7 cellular contexts compared by ENCODE assay signal in the genomic region with DNA sequence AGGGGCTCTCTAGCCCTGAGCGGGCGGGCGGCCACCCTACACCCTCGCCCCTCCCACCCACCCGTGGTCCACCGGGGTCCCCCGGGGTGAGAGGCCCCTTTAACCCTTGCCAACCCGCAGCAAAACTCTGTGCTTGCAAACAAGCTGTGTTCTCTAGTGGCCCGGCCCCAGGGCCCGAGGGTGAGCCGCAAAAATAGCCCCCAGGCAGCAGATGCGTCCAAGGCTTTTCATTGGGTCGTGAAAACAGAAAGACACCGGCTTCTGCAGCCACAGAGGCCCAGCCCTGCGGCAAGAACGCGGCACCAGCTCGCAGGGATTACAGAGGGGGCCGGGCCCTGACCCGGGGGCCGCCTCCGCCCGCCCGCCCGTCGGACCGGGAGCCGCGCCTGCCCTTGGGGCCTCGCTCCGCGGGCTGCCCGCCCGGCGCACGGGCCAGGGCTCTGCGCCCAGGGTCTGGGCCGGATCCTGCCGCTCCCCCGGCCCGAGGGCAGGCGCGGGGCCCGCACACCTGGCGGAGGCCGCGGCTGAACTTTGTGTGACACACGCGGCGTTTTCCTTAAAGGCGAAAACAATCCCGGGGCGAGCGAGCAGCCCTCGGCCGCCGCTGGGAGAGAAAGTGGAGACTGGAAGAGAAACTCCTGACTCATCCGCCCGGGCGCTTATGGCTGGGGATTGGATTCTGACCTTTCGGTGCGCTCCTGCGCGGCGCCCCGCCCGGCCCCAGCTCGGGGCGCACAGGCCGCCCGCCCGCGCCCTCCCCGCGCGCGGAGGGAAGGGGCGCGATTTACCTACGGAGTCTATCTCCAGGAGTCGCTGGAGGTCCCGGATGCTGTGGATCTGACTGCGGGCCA. TPM values are rescaled to one million over a fixed set of nuclear protein-coding genes. Genes with fewer than 3 reads are reported as not detected.
DNase-seq lines count a peak whose midpoint lies in the region; ATAC-seq and TF ChIP-seq lines count a peak whose summit lies in the region.

No MANE protein-coding gene starts in this region.

- peak overlapping the region; percentile 88; the same call in 1 of the 2 replicates for H3K27ac Mint-ChIP-seq in WTC11
- no peak overlapping the region for H3K27ac Mint-ChIP-seq in CD4-positive, alpha-beta T cell

- intact Hi-C loops in head of caudate nucleus (cut with DNase I) = no loop called here
- intact Hi-C loops in CD4-positive, alpha-beta T cell (cut with DNase I, micrococcal nuclease) = no loop called here

- TF ChIP-seq CTCF in HEK293 (tag by site-specific recombination; IDR thresholded peaks at IDR 0.05) = no peak
- TF ChIP-seq CTCF in WTC11 (IDR thresholded peaks at IDR 0.05) = no peak
- TF ChIP-seq CTCF in CD4-positive, alpha-beta T cell (IDR thresholded peaks at IDR 0.05) = no peak

- no peaks in the 10 kb centered on the region for H3K9me3 ChIP-seq in HEK293 (ENCODE audit: control insufficient read depth, insufficient read depth, low read depth, low read length)
- no peaks in the 10 kb centered on the region for H3K9me3 ChIP-seq in CD4-positive, alpha-beta T cell (ENCODE audit: control insufficient read depth, low read length)

- peaks cover 17% of the 10 kb centered on the region for H3K27me3 Mint-ChIP-seq in WTC11 (ENCODE audit: low read depth)
- H3K27me3 Mint-ChIP-seq in CD4-positive, alpha-beta T cell = peaks cover 48% of the 10 kb centered on the region

- peak overlapping the region; percentile 63 for H3K4me3 ChIP-seq in HEK293 (ENCODE audit: low read depth, low read length)

- peaks cover 31% of the 10 kb centered on the region for H3K27me3 ChIP-seq in CD4-positive, alpha-beta T cell (ENCODE audit: control insufficient read depth, insufficient read depth, low read length)

- H3K9me3 Mint-ChIP-seq in WTC11 = no peaks in the 10 kb centered on the region
- H3K9me3 Mint-ChIP-seq in CD4-positive, alpha-beta T cell = no peaks in the 10 kb centered on the region

- peaks cover 29% of the 10 kb centered on the region for H3K4me1 Mint-ChIP-seq in WTC11
- peaks cover 10% of the 10 kb centered on the region for H3K4me1 Mint-ChIP-seq in CD4-positive, alpha-beta T cell (ENCODE audit: low read depth)

- no peak for DNase-seq in WTC11 (ENCODE audit: low spot score)
- DNase-seq in head of caudate nucleus = peak in 25 of 42 donors; percentile 9 to 73 (median 41)
- peak; percentile 31 for DNase-seq in retina
- no peak for DNase-seq in NCI-H1048 (lab: John Stamatoyannopoulos, UW)
- no peak for DNase-seq in CD4-positive, alpha-beta T cell

- H3K36me3 Mint-ChIP-seq in WTC11 = peaks cover 8% of the 10 kb centered on the region; the same call in 1 of the 2 replicates
- no peaks in the 10 kb centered on the region for H3K36me3 Mint-ChIP-seq in CD4-positive, alpha-beta T cell (ENCODE audit: low read depth)

- POLR2A ChIA-PET in HEK293 (lab: Yijun Ruan, JAX) = no interaction called here
- POLR2A ChIA-PET in WTC11 (lab: Charles Lee) = no interaction called here
- POLR2A ChIA-PET in CD4-positive, alpha-beta T cell (lab: Charles Lee) = no interaction called here

- H3K27ac ChIP-seq in HEK293 (ENCODE audit: extremely low read depth, low read depth, low read length) = peak overlapping the region; percentile 51; the same call in 1 of the 2 replicates
- H3K27ac ChIP-seq in CD4-positive, alpha-beta T cell (ENCODE audit: low read depth, low read length) = no peak overlapping the region

- CTCF ChIA-PET in HEK293 (lab: Yijun Ruan, JAX) = no interaction called here
- CTCF ChIA-PET in WTC11 (lab: Charles Lee) = interaction anchor here (0.6 to 1.1 kb wide), 2 partner anchors 186 to 288 kb away, joined by 3 to 4 read pairs; no protein-coding TSS in a partner anchor
- CTCF ChIA-PET in CD4-positive, alpha-beta T cell (lab: Charles Lee) = no interaction called here

- H3K4me1 ChIP-seq in HEK293 (ENCODE audit: control insufficient read depth, insufficient read depth, low read length) = peaks cover under 1% of the 10 kb centered on the region; the same call in 1 of the 2 replicates

- peak overlapping the region; percentile 71 for H3K4me3 Mint-ChIP-seq in WTC11
- H3K4me3 Mint-ChIP-seq in CD4-positive, alpha-beta T cell = no peak overlapping the region

- H3K36me3 ChIP-seq in HEK293 (ENCODE audit: control insufficient read depth in 2 of 2, insufficient read depth in 1 of 2, low read length in 2 of 2) = no peaks in the 10 kb centered on the region

- ATAC-seq in WTC11 (no peak), HG02623 (IDR thresholded peaks at IDR 0.05; ENCODE audit: unreplicated experiment) (no peak)
- ATAC-seq in CD4-positive, alpha-beta T cell (ENCODE audit: poor library complexity) = no peak

TF ChIP-seq in HEK293, 187 proteins besides CTCF, POLR2A, EP300 and RAD21:
- TF ChIP-seq, protein P1, sequence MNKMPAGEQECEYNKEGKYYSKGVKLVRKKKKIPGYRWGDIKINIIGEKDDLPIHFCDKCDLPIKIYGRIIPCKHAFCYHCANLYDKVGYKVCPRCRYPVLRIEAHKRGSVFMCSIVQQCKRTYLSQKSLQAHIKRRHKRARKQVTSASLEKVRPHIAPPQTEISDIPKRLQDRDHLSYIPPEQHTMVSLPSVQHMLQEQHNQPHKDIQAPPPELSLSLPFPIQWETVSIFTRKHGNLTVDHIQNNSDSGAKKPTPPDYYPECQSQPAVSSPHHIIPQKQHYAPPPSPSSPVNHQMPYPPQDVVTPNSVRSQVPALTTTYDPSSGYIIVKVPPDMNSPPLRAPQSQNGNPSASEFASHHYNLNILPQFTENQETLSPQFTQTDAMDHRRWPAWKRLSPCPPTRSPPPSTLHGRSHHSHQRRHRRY (tag by site-specific recombination; IDR thresholded peaks at IDR 0.05) = no peak
- peak; percentile 76 for TF ChIP-seq PRDM1 (tag by site-specific recombination; IDR thresholded peaks at IDR 0.05)
- no peak for TF ChIP-seq ZNF133 (tag by site-specific recombination; IDR thresholded peaks at IDR 0.05)
- TF ChIP-seq IKZF3 (tag by site-specific recombination; IDR thresholded peaks at IDR 0.05) = 0 out of 2 replicates have a peak, but pooled peaks have one; percentile 29
- TF ChIP-seq YY1 (tag by site-specific recombination; IDR thresholded peaks at IDR 0.05) = no peak
- TF ChIP-seq ZNF510 (tag by site-specific recombination; IDR thresholded peaks at IDR 0.05; ENCODE audit: insufficient replicate concordance) = no peak
- TF ChIP-seq, protein P2, sequence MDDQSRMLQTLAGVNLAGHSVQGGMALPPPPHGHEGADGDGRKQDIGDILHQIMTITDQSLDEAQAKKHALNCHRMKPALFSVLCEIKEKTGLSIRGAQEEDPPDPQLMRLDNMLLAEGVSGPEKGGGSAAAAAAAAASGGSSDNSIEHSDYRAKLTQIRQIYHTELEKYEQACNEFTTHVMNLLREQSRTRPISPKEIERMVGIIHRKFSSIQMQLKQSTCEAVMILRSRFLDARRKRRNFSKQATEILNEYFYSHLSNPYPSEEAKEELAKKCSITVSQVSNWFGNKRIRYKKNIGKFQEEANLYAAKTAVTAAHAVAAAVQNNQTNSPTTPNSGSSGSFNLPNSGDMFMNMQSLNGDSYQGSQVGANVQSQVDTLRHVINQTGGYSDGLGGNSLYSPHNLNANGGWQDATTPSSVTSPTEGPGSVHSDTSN (CRISPR knock-in tag; IDR thresholded peaks at IDR 0.05) = no peak
- TF ChIP-seq ZBTB8A (tag by site-specific recombination; IDR thresholded peaks at IDR 0.05) = peak; percentile 51; the same call in 1 of the 2 replicates
- peak; percentile 45; the same call in 1 of the 2 replicates for TF ChIP-seq GLIS1 (tag by site-specific recombination; IDR thresholded peaks at IDR 0.05)
- no peak for TF ChIP-seq ZNF747 (tag by site-specific recombination; IDR thresholded peaks at IDR 0.05)

TF ChIP-seq in WTC11, 78 proteins besides CTCF, POLR2A, EP300 and RAD21:
- TF ChIP-seq ZNF219 (CRISPR knock-in tag; IDR thresholded peaks at IDR 0.05; ENCODE audit: borderline replicate concordance) (no peak), KAT7 (CRISPR knock-in tag; IDR thresholded peaks at IDR 0.05; ENCODE audit: borderline replicate concordance) (0 out of 2 replicates have a peak, but pooled peaks have one; percentile 29)

RNA-seq across cellular contexts. Expression of a gene that starts 2.8 kb away (rescaled TPM):
- total RNA-seq in WTC11 (2021) = 114 to 131 TPM (median 129 TPM) in 3 replicates
- under 1 TPM; 0.55 to 0.70 TPM for total RNA-seq in CD4-positive, alpha-beta T cell

Comparison
In these comparisons a context has a peak if more than half of its experiments do, and no peak if none do; other contexts are left out.
1. DNase-seq: peak in head of caudate nucleus (25 of 42) and retina (single experiment); none in WTC11 (single experiment), NCI-H1048 (single experiment) and CD4-positive, alpha-beta T cell (0 of 10).
2. RNA of a gene that starts 2.8 kb away (total RNA-seq): 114 to 131 TPM in WTC11; 0.55 to 0.70 TPM in CD4-positive, alpha-beta T cell; every median in the first group is over 10 times any median in the second.